1 cellular context compared by ENCODE assay signal in genomic region chr19:55083004-55083850, GRCh38.
TF ChIP-seq lines count a peak whose summit lies in the region.

No MANE protein-coding gene starts in this region.

TF ChIP-seq in K562, 482 proteins besides CTCF, POLR2A, EP300 and RAD21:
- TF ChIP-seq POLR2G (IDR thresholded peaks at IDR 0.05; ENCODE audit: low read depth, low read length) (peak; percentile 63), BHLHE40 (IDR thresholded peaks at IDR 0.05; ENCODE audit: low read length) (0 out of 2 replicates have a peak, but pooled peaks have one; percentile 31), AFF1 (IDR thresholded peaks at IDR 0.05; ENCODE audit: low read depth in 1 of 2, partially characterized antibody in 2 of 2) (no peak), CHAMP1 (IDR thresholded peaks at IDR 0.05) (no peak), ZBTB33 (CRISPR knock-in tag; IDR thresholded peaks at IDR 0.05) (peak; percentile 49; the same call in 1 of the 2 replicates), E2F6 (IDR thresholded peaks at IDR 0.05; ENCODE audit: borderline replicate concordance in 1 of 2, extremely low read depth in 1 of 2, insufficient read depth in 1 of 2, insufficient read length in 1 of 2, low read depth in 1 of 2, low read length in 1 of 2, poor library complexity in 1 of 2, severe bottlenecking in 1 of 2) (peak in 1 of 2 experiments; percentile 18), STAT5B (CRISPR knock-in tag; IDR thresholded peaks at IDR 0.05) (no peak), ZNF766 (CRISPR knock-in tag; conservative IDR thresholded peaks at IDR 0.05) (no peak)
TF ChIP-seq in K562: peak in this region for 4.
